Comparison of ENCODE assay signal across 1 cellular context in the genomic region with DNA sequence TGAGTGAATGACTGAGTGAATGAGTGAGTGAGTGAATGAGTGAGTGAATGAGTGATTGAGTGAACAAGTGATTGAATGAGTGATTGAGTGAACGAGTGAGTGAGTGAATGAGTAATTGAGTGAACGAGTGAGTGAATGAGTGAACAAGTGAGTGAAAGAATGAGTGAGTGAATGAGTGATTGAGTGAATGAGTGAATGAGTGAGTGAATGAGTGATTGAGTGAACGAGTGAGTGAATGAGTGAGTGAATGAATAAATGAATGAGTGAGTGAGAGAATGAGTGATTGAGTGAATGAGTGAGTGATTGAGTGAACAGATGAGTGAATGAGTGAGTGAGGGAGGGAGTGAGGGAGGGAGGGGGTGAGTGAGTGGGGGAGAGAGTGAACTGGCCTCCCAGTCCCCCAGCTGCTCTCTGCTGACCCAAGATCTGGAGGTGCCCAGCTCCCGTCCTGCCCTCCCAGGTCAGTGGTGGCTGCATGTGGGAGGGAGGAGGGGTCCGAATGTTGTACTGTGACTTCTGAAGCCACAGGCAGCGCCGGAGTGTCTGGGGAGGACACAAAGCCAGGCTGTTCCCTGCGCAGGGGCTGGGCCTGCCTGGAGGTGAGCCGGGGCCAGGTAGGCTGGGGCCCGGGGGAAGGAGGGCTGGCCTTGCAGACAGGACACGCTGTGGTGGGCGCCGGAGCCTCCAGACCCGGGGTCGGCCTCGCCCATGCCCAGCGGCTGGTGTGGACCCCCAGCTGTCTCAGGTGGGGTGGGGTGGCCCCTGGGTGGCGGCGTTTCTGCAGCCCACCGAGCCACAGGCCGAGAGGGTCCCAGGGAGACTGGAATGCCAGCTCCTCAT.
TF ChIP-seq lines count a peak whose summit lies in the region.

No MANE protein-coding gene starts in this region.

TF ChIP-seq in HEK293, 187 proteins besides CTCF, POLR2A, EP300 and RAD21 (continued from another document):
- TF ChIP-seq, protein P1, sequence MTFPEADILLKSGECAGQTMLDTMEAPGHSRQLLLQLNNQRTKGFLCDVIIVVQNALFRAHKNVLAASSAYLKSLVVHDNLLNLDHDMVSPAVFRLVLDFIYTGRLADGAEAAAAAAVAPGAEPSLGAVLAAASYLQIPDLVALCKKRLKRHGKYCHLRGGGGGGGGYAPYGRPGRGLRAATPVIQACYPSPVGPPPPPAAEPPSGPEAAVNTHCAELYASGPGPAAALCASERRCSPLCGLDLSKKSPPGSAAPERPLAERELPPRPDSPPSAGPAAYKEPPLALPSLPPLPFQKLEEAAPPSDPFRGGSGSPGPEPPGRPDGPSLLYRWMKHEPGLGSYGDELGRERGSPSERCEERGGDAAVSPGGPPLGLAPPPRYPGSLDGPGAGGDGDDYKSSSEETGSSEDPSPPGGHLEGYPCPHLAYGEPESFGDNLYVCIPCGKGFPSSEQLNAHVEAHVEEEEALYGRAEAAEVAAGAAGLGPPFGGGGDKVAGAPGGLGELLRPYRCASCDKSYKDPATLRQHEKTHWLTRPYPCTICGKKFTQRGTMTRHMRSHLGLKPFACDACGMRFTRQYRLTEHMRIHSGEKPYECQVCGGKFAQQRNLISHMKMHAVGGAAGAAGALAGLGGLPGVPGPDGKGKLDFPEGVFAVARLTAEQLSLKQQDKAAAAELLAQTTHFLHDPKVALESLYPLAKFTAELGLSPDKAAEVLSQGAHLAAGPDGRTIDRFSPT (tag by site-specific recombination; IDR thresholded peaks at IDR 0.05): 0 out of 2 replicates have a peak, but pooled peaks have one; percentile 16
TF ChIP-seq in HEK293: peak in this region for 15.
